ENCODE assay signal across 8 cellular contexts in genomic region chr11:118911113-118911879, GRCh38. TPM values are rescaled to one million over a fixed set of nuclear protein-coding genes. Genes with fewer than 3 reads are reported as not detected.
DNase-seq lines count a peak whose midpoint lies in the region; ATAC-seq, FAIRE-seq and TF ChIP-seq lines count a peak whose summit lies in the region.

No MANE protein-coding gene starts in this region.

- peak overlapping the region; percentile 94 for H3K27ac Mint-ChIP-seq in activated CD4-positive, alpha-beta T cell treated with anti-CD3 and anti-CD28 coated beads, Interleukin-2, amount 10 ng/mL, durations not matched to agents 7 days and 5 days
- H3K27ac Mint-ChIP-seq in stimulated activated naive CD8-positive, alpha-beta T cell treated with anti-CD3 and anti-CD28 coated beads, Interleukin-15, amount 100 ng/mL, for 72 hours = peak overlapping the region; percentile 64 to 98

- POLR2A ChIA-PET in activated CD4-positive, alpha-beta T cell treated with anti-CD3 and anti-CD28 coated beads, Interleukin-2, amount 10 ng/mL, durations not matched to agents 7 days and 5 days (lab: Charles Lee) = interaction anchor here (0.6 kb wide), 1 partner anchor 15 kb away, joined by 7 read pairs; the partner anchor contains the start of gene BCL9L

- H3K27ac ChIP-seq in keratinocyte (ENCODE audit: control insufficient read depth, insufficient read depth, low read length) = peak overlapping the region; percentile 99

- H4K20me1 ChIP-seq in keratinocyte (ENCODE audit: control insufficient read depth, extremely low read depth, insufficient read depth, low read length) = peaks cover 4% of the 10 kb centered on the region

- dilution Hi-C loops in keratinocyte (cut with MboI; ENCODE audit: extremely low pct_ligation_motif_present, low sequenced_read_pairs) = no loop called here

- DNase-seq in activated CD4-positive, alpha-beta T cell treated with anti-CD3 and anti-CD28 coated beads, Interleukin-2, amount 10 ng/mL, durations not matched to agents 7 days and 5 days = no peak
- no peak for DNase-seq in activated CD4-positive, alpha-beta T cell treated with anti-CD3 and anti-CD28 coated beads, Interleukin-2, amount 50 U/mL, for 4 hours
- DNase-seq in adipocyte (ENCODE audit: low read depth) (peak; percentile 61), keratinocyte (ENCODE audit: low read depth, low spot score) (no peak), NCI-H187 treated with DMSO at 0.1 percent for 48 hours (lab: John Stamatoyannopoulos, UW) (no peak)
- DNase-seq in stimulated activated naive CD8-positive, alpha-beta T cell treated with anti-CD3 and anti-CD28 coated beads, Interleukin-15, amount 100 ng/mL, for 72 hours = peak in 1 of 2 donors; percentile 36

- H3K36me3 ChIP-seq in adipocyte (ENCODE audit: control insufficient read depth, insufficient read depth, low read length, severe bottlenecking) = peaks cover 20% of the 10 kb centered on the region
- H3K36me3 ChIP-seq in keratinocyte (ENCODE audit: control insufficient read depth in 2 of 2, extremely low read depth in 1 of 2, insufficient read depth in 2 of 2, low read length in 2 of 2) = peaks cover 17 to 38% of the 10 kb centered on the region in 2 experiments

- H3K36me3 Mint-ChIP-seq in activated CD4-positive, alpha-beta T cell treated with anti-CD3 and anti-CD28 coated beads, Interleukin-2, amount 10 ng/mL, durations not matched to agents 7 days and 5 days (ENCODE audit: low read depth) = peaks cover 55% of the 10 kb centered on the region

- H3K9me3 ChIP-seq in adipocyte (ENCODE audit: control insufficient read depth, low read length) (no peaks in the 10 kb centered on the region), keratinocyte (ENCODE audit: control insufficient read depth, low read depth, low read length) (no peaks in the 10 kb centered on the region)

- peaks cover 81% of the 10 kb centered on the region for H3K4me1 Mint-ChIP-seq in activated CD4-positive, alpha-beta T cell treated with anti-CD3 and anti-CD28 coated beads, Interleukin-2, amount 10 ng/mL, durations not matched to agents 7 days and 5 days
- peaks cover 97% of the 10 kb centered on the region for H3K4me1 Mint-ChIP-seq in stimulated activated naive CD8-positive, alpha-beta T cell treated with anti-CD3 and anti-CD28 coated beads, Interleukin-15, amount 100 ng/mL, for 72 hours

- peak overlapping the region; percentile 83 for H3K4me2 ChIP-seq in keratinocyte (ENCODE audit: control insufficient read depth, extremely low read depth, insufficient read depth, low read depth, low read length)

- ATAC-seq in stimulated activated naive CD8-positive, alpha-beta T cell treated with anti-CD3 and anti-CD28 coated beads, Interleukin-15, amount 100 ng/mL, for 72 hours = no peak
- no peak for ATAC-seq in HG03354 (IDR thresholded peaks at IDR 0.05; ENCODE audit: poor library complexity, severe bottlenecking, unreplicated experiment)
- ATAC-seq in GM18511 (IDR thresholded peaks at IDR 0.05; ENCODE audit: unreplicated experiment) = no peak

- H3K9me1 ChIP-seq in keratinocyte (ENCODE audit: control insufficient read depth, extremely low read depth, insufficient read depth, low read length) = no peaks in the 10 kb centered on the region

- H3K4me3 ChIP-seq in adipocyte (ENCODE audit: low read length) (peak overlapping the region; percentile 70), keratinocyte (ENCODE audit: control insufficient read depth in 2 of 3, extremely low read depth in 1 of 3, insufficient read depth in 2 of 3, low read depth in 1 of 3, low read length in 3 of 3) (peak overlapping the region; percentile 21 to 67 (median 36))

- peaks cover 56% of the 10 kb centered on the region for H3K79me2 ChIP-seq in keratinocyte (ENCODE audit: control insufficient read depth, insufficient read depth, low read length)

- H3K9ac ChIP-seq in adipocyte (ENCODE audit: low read length) (peak overlapping the region; percentile 90), keratinocyte (ENCODE audit: control insufficient read depth, extremely low read depth, insufficient read depth, low read length) (peak overlapping the region; percentile 88)

- TF ChIP-seq CTCF in keratinocyte (optimal IDR thresholded peaks at IDR 0.05 in 1 of 3, IDR thresholded peaks at IDR 0.05 in 1 of 3, conservative IDR thresholded peaks at IDR 0.05 in 1 of 3; ENCODE audit: extremely low read depth in 1 of 3, insufficient read depth in 2 of 3, low read length in 3 of 3) = no peak

- CTCF ChIA-PET in activated CD4-positive, alpha-beta T cell treated with anti-CD3 and anti-CD28 coated beads, Interleukin-2, amount 10 ng/mL, durations not matched to agents 7 days and 5 days (lab: Charles Lee) = interaction anchor here (1.0 to 4.3 kb wide), 7 partner anchors 16 to 221 kb away, joined by 3 to 23 read pairs (median 5); partner anchors contain the start of gene UPK2

- peak overlapping the region; percentile 72 for H3K4me3 Mint-ChIP-seq in activated CD4-positive, alpha-beta T cell treated with anti-CD3 and anti-CD28 coated beads, Interleukin-2, amount 10 ng/mL, durations not matched to agents 7 days and 5 days
- H3K4me3 Mint-ChIP-seq in stimulated activated naive CD8-positive, alpha-beta T cell treated with anti-CD3 and anti-CD28 coated beads, Interleukin-15, amount 100 ng/mL, for 72 hours = peak overlapping the region; percentile 84 to 97

- peaks cover 82% of the 10 kb centered on the region for H3K4me1 ChIP-seq in adipocyte (ENCODE audit: control insufficient read depth, insufficient read depth, low read length)
- H3K4me1 ChIP-seq in keratinocyte (ENCODE audit: control insufficient read depth, extremely low read depth, insufficient read depth, low read length) = peaks cover 86% of the 10 kb centered on the region

- no peaks in the 10 kb centered on the region for H3K27me3 Mint-ChIP-seq in activated CD4-positive, alpha-beta T cell treated with anti-CD3 and anti-CD28 coated beads, Interleukin-2, amount 10 ng/mL, durations not matched to agents 7 days and 5 days
- H3K27me3 Mint-ChIP-seq in stimulated activated naive CD8-positive, alpha-beta T cell treated with anti-CD3 and anti-CD28 coated beads, Interleukin-15, amount 100 ng/mL, for 72 hours = no peaks in the 10 kb centered on the region

- H2AFZ ChIP-seq in keratinocyte (ENCODE audit: control insufficient read depth, low read length) = no peak overlapping the region

- no peaks in the 10 kb centered on the region for H3K9me3 Mint-ChIP-seq in activated CD4-positive, alpha-beta T cell treated with anti-CD3 and anti-CD28 coated beads, Interleukin-2, amount 10 ng/mL, durations not matched to agents 7 days and 5 days
- H3K9me3 Mint-ChIP-seq in stimulated activated naive CD8-positive, alpha-beta T cell treated with anti-CD3 and anti-CD28 coated beads, Interleukin-15, amount 100 ng/mL, for 72 hours = no peaks in the 10 kb centered on the region

- no peaks in the 10 kb centered on the region for H3K27me3 ChIP-seq in adipocyte (replicated peaks; ENCODE audit: control insufficient read depth, insufficient read depth, low read length)
- H3K27me3 ChIP-seq in keratinocyte (ENCODE audit: control insufficient read depth, extremely low read depth, insufficient read depth, low read length) = no peaks in the 10 kb centered on the region

- FAIRE-seq in keratinocyte (lab: Jason Lieb, UNC) = no peak

RNA-seq across cellular contexts. Expression of gene BCL9L, which starts 14.4 kb away (rescaled TPM):
- total RNA-seq in activated CD4-positive, alpha-beta T cell treated with anti-CD3 and anti-CD28 coated beads, Interleukin-2, amount 10 ng/mL, durations not matched to agents 7 days and 5 days = 100 to 1,000 TPM; 103 to 109 TPM
- 7.7 to 21.3 TPM (median 10.6 TPM) in 3 replicates for polyA plus RNA-seq in keratinocyte
- polyA plus RNA-seq in keratinocyte (2011; ENCODE audit: low read depth) = 34.3 TPM
- 11.9 and 23.9 TPM in 2 replicates for polyA plus RNA-seq in keratinocyte (2011; cell fraction: cytosol; rRNA removed)
- 70.6 and 95.4 TPM in 2 replicates for polyA plus RNA-seq in keratinocyte (2011; cell fraction: nucleus; rRNA removed)
- 55.8 and 88.0 TPM in 2 replicates for polyA plus RNA-seq in keratinocyte (2012; ENCODE audit: low replicate concordance)
- polyA minus RNA-seq in keratinocyte = 12.1 to 134 TPM (median 12.5 TPM) in 3 replicates
- polyA minus RNA-seq in keratinocyte (2011; cell fraction: cytosol; rRNA and poly(A)+ RNA removed) = 73.9 TPM
- polyA minus RNA-seq in keratinocyte (2011; cell fraction: nucleus; rRNA and poly(A)+ RNA removed) = 91.6 and 94.2 TPM in 2 replicates

RNA-seq across cellular contexts. Expression of gene CXCR5, which starts 27.6 kb away (rescaled TPM):
- under 1 TPM; 0.50 to 0.52 TPM for total RNA-seq in activated CD4-positive, alpha-beta T cell treated with anti-CD3 and anti-CD28 coated beads, Interleukin-2, amount 10 ng/mL, durations not matched to agents 7 days and 5 days
- polyA plus RNA-seq in keratinocyte = not detected in 3 replicates
- polyA plus RNA-seq in keratinocyte (2011; ENCODE audit: low read depth) = not detected
- polyA plus RNA-seq in keratinocyte (2011; cell fraction: cytosol; rRNA removed) = not detected in 2 replicates
- polyA plus RNA-seq in keratinocyte (2011; cell fraction: nucleus; rRNA removed) = not detected in 2 replicates
- 0.04 TPM in 1 of 2 replicates, not detected in the other for polyA plus RNA-seq in keratinocyte (2012; ENCODE audit: low replicate concordance)
- not detected in 3 replicates for polyA minus RNA-seq in keratinocyte
- not detected for polyA minus RNA-seq in keratinocyte (2011; cell fraction: cytosol; rRNA and poly(A)+ RNA removed)
- not detected in 2 replicates for polyA minus RNA-seq in keratinocyte (2011; cell fraction: nucleus; rRNA and poly(A)+ RNA removed)

RNA-seq across cellular contexts. Expression of gene UPK2, which starts 44.8 kb away (rescaled TPM):
- total RNA-seq in activated CD4-positive, alpha-beta T cell treated with anti-CD3 and anti-CD28 coated beads, Interleukin-2, amount 10 ng/mL, durations not matched to agents 7 days and 5 days = under 1 TPM in 1 of 2 experiments, not detected in 1; 0.60 TPM
- polyA plus RNA-seq in keratinocyte = 0.13 to 0.25 TPM (median 0.20 TPM) in 3 replicates
- polyA plus RNA-seq in keratinocyte (2011; ENCODE audit: low read depth) = not detected
- 0.44 and 0.55 TPM in 2 replicates for polyA plus RNA-seq in keratinocyte (2011; cell fraction: cytosol; rRNA removed)
- polyA plus RNA-seq in keratinocyte (2011; cell fraction: nucleus; rRNA removed) = 0.17 and 0.50 TPM in 2 replicates
- 0.44 and 0.50 TPM in 2 replicates for polyA plus RNA-seq in keratinocyte (2012; ENCODE audit: low replicate concordance)
- 1.2 TPM in 1 of 3 replicates, not detected in the others for polyA minus RNA-seq in keratinocyte
- polyA minus RNA-seq in keratinocyte (2011; cell fraction: cytosol; rRNA and poly(A)+ RNA removed) = not detected
- polyA minus RNA-seq in keratinocyte (2011; cell fraction: nucleus; rRNA and poly(A)+ RNA removed) = not detected in 2 replicates
